In the genomic region with DNA sequence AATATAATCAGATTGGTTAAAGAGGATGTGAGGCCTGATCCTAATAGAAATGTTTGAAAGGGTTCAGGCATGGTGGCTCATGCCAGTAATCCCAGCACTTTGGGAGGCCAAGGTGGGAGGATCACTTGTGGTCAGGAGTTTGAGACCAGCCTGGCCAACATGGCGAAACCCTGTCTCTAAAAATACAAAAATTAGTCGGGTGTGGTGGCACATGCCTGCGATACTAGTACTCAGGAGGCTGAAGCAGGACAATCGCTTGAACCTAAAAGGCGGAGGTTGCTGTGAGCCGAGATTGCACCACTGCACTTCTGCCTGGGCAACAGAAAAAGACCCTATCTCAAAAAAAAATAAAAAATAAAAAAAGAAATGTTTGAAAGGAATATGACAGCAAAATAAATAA, we compare ENCODE assay signal across 7 cellular contexts. TPM values are rescaled to one million over a fixed set of nuclear protein-coding genes. Genes with fewer than 3 reads are reported as not detected.
DNase-seq lines count a peak whose midpoint lies in the region; ATAC-seq, FAIRE-seq and TF ChIP-seq lines count a peak whose summit lies in the region.
"Not testable (repeated sequence)": the region's sequence is repeated elsewhere in the genome, so short reads cannot be mapped to it uniquely, and the experiment has no call there.

No MANE protein-coding gene starts in this region.

- not testable (repeated sequence) for H3K9me3 Mint-ChIP-seq in activated B cell treated with CpG ODN at 0.5 μM for 24 hours

- H3K4me1 ChIP-seq in DOHH2 (ENCODE audit: control insufficient read depth, low read length), result peaks cover 50% of the 10 kb centered on the region
- H3K4me1 ChIP-seq in Loucy (ENCODE audit: insufficient read depth, low read length, poor library complexity, severe bottlenecking), result peaks cover 65% of the 10 kb centered on the region
- H3K4me1 ChIP-seq in adipocyte (ENCODE audit: control insufficient read depth, insufficient read depth, low read length), result peaks cover 54% of the 10 kb centered on the region
- H3K4me1 ChIP-seq in endothelial cell of umbilical vein (ENCODE audit: control insufficient read depth, extremely low read depth, insufficient read depth, low read length), result peaks cover 19% of the 10 kb centered on the region
- peaks cover 13% of the 10 kb centered on the region for H3K4me1 ChIP-seq in mesenchymal stem cell (ENCODE audit: control insufficient read depth, insufficient read depth, low read depth, low read length)
- H3K4me1 ChIP-seq in psoas muscle, result peaks cover 64% of the 10 kb centered on the region

- not testable (repeated sequence) for H3K9me3 ChIP-seq in DOHH2 (ENCODE audit: control insufficient read depth, insufficient read depth, low read length); Loucy (ENCODE audit: insufficient read depth, low read depth, low read length); adipocyte (ENCODE audit: control insufficient read depth, low read length); endothelial cell of umbilical vein (replicated peaks; ENCODE audit: control insufficient read depth, insufficient read depth, low read length); mesenchymal stem cell (ENCODE audit: control insufficient read depth, low read length); psoas muscle

- H3K4ac ChIP-seq in mesenchymal stem cell (ENCODE audit: low read depth in 1 of 2, low read length in 2 of 2), result not testable (repeated sequence)

- H3K36me3 ChIP-seq in DOHH2 (ENCODE audit: control insufficient read depth, low read length), result peaks cover 61% of the 10 kb centered on the region
- not testable (repeated sequence) for H3K36me3 ChIP-seq in Loucy (ENCODE audit: insufficient read depth, low read length); adipocyte (ENCODE audit: control insufficient read depth, insufficient read depth, low read length, severe bottlenecking); endothelial cell of umbilical vein (ENCODE audit: control insufficient read depth in 2 of 2, extremely low read depth in 1 of 2, insufficient read depth in 2 of 2, low read length in 2 of 2); mesenchymal stem cell (ENCODE audit: control insufficient read depth in 1 of 2, insufficient read depth in 2 of 2, low read depth in 1 of 2, low read length in 2 of 2); psoas muscle (ENCODE audit: insufficient read depth in 1 of 2, low read depth in 1 of 2)

- dilution Hi-C loops in endothelial cell of umbilical vein (cut with MboI; ENCODE audit: extremely low pct_ligation_motif_present, low sequenced_read_pairs), result not testable (repeated sequence)

- H3K9me1 ChIP-seq in endothelial cell of umbilical vein (replicated peaks; ENCODE audit: control insufficient read depth, extremely low read depth, insufficient read depth, low read length), result not testable (repeated sequence)

- not testable (repeated sequence) for H2AFZ ChIP-seq in Loucy (ENCODE audit: low read length); endothelial cell of umbilical vein (ENCODE audit: low read depth, low read length); mesenchymal stem cell (ENCODE audit: low read depth, low read length)

- H2BK120ac ChIP-seq in mesenchymal stem cell (ENCODE audit: low read depth, low read length), result not testable (repeated sequence)

- not testable (repeated sequence) for FAIRE-seq in endothelial cell of umbilical vein (lab: Jason Lieb, UNC)

- H3K79me2 ChIP-seq in DOHH2 (ENCODE audit: control insufficient read depth, low read length) (peaks cover 88% of the 10 kb centered on the region), Loucy (ENCODE audit: insufficient read depth, low read length) (peaks cover 87% of the 10 kb centered on the region), endothelial cell of umbilical vein (ENCODE audit: control insufficient read depth, insufficient read depth, low read length) (peaks cover 73% of the 10 kb centered on the region)

- not testable (repeated sequence) for ATAC-seq in activated B cell treated with CpG ODN at 0.5 μM for 24 hours (ENCODE audit: low read depth); psoas muscle

- H3K4me3 Mint-ChIP-seq in activated B cell treated with CpG ODN at 0.5 μM for 24 hours, result peak overlapping the region; percentile 59

- not testable (repeated sequence) for H3K18ac ChIP-seq in mesenchymal stem cell (ENCODE audit: low read depth in 1 of 2, low read length in 2 of 2)

- H4K20me1 ChIP-seq in DOHH2 (ENCODE audit: control insufficient read depth, insufficient read depth, low read depth, low read length) (peaks cover 45% of the 10 kb centered on the region), Loucy (ENCODE audit: insufficient read depth, low read length, poor library complexity, severe bottlenecking) (peaks cover 72% of the 10 kb centered on the region), endothelial cell of umbilical vein (replicated peaks; ENCODE audit: control insufficient read depth, extremely low read depth, insufficient read depth, low read length) (peaks cover 21% of the 10 kb centered on the region)

- H4K91ac ChIP-seq in mesenchymal stem cell (ENCODE audit: low read length), result not testable (repeated sequence)

- intact Hi-C loops in activated B cell treated with CpG ODN at 0.5 μM for 24 hours (cut with micrococcal nuclease); endothelial cell of umbilical vein (cut with micrococcal nuclease); psoas muscle (cut with DNase I): not testable (repeated sequence)

- H3K36me3 Mint-ChIP-seq in activated B cell treated with CpG ODN at 0.5 μM for 24 hours (ENCODE audit: low read depth), result peaks cover 42% of the 10 kb centered on the region

- peaks cover 11% of the 10 kb centered on the region for H3K79me1 ChIP-seq in mesenchymal stem cell (replicated peaks; ENCODE audit: low read length, poor library complexity, severe bottlenecking)

- H2BK5ac ChIP-seq in mesenchymal stem cell (ENCODE audit: low read depth, low read length, poor library complexity, severe bottlenecking), result not testable (repeated sequence)

- not testable (repeated sequence) for DNase-seq in activated B cell treated with CpG ODN at 0.5 μM for 24 hours; adipocyte (ENCODE audit: low read depth); endothelial cell of umbilical vein (ENCODE audit: low read depth, low spot score); mesenchymal stem cell; psoas muscle

- H3K27me3 Mint-ChIP-seq in activated B cell treated with CpG ODN at 0.5 μM for 24 hours, result not testable (repeated sequence)

- not testable (repeated sequence) for TF ChIP-seq CTCF in DOHH2 (IDR thresholded peaks at IDR 0.05; ENCODE audit: low read depth, low read length, poor library complexity, severe bottlenecking); Loucy (conservative IDR thresholded peaks at IDR 0.05; ENCODE audit: low read length); activated B cell treated with CpG ODN at 0.5 μM for 24 hours (IDR thresholded peaks at IDR 0.05); endothelial cell of umbilical vein (IDR thresholded peaks at IDR 0.05; ENCODE audit: extremely low read depth in 1 of 2, insufficient read depth in 1 of 2, low read depth in 1 of 2, low read length in 2 of 2); psoas muscle (IDR thresholded peaks at IDR 0.05)

- not testable (repeated sequence) for H2BK15ac ChIP-seq in mesenchymal stem cell (ENCODE audit: low read depth, poor library complexity, severe bottlenecking)

- not testable (repeated sequence) for BruUV-seq in endothelial cell of umbilical vein (replicated peaks; lab: Mats Ljungman, UMichigan)

- H3K27me3 ChIP-seq in DOHH2 (ENCODE audit: control insufficient read depth, low read length); Loucy (ENCODE audit: insufficient read depth, low read length, poor library complexity, severe bottlenecking); adipocyte (replicated peaks; ENCODE audit: control insufficient read depth, insufficient read depth, low read length); endothelial cell of umbilical vein (ENCODE audit: control insufficient read depth in 2 of 2, insufficient read depth in 2 of 2, low read length in 2 of 2); mesenchymal stem cell (ENCODE audit: control insufficient read depth in 1 of 2, insufficient read depth in 1 of 2, low read length in 2 of 2); psoas muscle (ENCODE audit: insufficient read depth in 3 of 3, low read length in 2 of 3): not testable (repeated sequence)

- TF ChIP-seq POLR2A in endothelial cell of umbilical vein (IDR thresholded peaks at IDR 0.05; ENCODE audit: low read depth, low read length), result not testable (repeated sequence)

- H3K4me3 ChIP-seq in DOHH2 (ENCODE audit: low read length) (peak overlapping the region; percentile 88), Loucy (ENCODE audit: low read length, poor library complexity, severe bottlenecking) (peak overlapping the region; percentile 90), adipocyte (ENCODE audit: low read length) (peak overlapping the region; percentile 93), endothelial cell of umbilical vein (replicated peaks in 1 of 3; ENCODE audit: insufficient read depth in 1 of 3, low read depth in 1 of 3, low read length in 3 of 3) (peak overlapping the region in 1 of 3 experiments; percentile 100), mesenchymal stem cell (ENCODE audit: insufficient read depth in 1 of 2, low read depth in 1 of 2, low read length in 2 of 2) (peak overlapping the region in 1 of 2 experiments; percentile 94), psoas muscle (peak overlapping the region; percentile 97)

- not testable (repeated sequence) for H3F3A ChIP-seq in DOHH2 (ENCODE audit: control insufficient read depth, insufficient read depth); Loucy (ENCODE audit: low read depth)

- H3K14ac ChIP-seq in mesenchymal stem cell (ENCODE audit: low read length in 2 of 2), result not testable (repeated sequence)

- CTCF ChIA-PET in activated B cell treated with CpG ODN at 0.5 μM for 24 hours (lab: Charles Lee), result not testable (repeated sequence)
- CTCF ChIA-PET in endothelial cell of umbilical vein (lab: Charles Lee), result interaction anchor here (0.7 to 1.7 kb wide), 3 partner anchors 17 to 67 kb away, joined by 3 to 4 read pairs (median 3); a partner anchor contains a TSS

- not testable (repeated sequence) for H3K27ac ChIP-seq in DOHH2 (ENCODE audit: low read depth, low read length); endothelial cell of umbilical vein (ENCODE audit: insufficient read depth, low read depth, low read length); mesenchymal stem cell (ENCODE audit: low read length, poor library complexity, severe bottlenecking)
- peak overlapping the region; percentile 99 for H3K27ac ChIP-seq in psoas muscle

- WGBS in mesenchymal stem cell, result 97% methylated on average over 5 of the region's 6 CpGs
- 66 to 77% (median 70%) methylated on average over 6 of the region's 6 CpGs for WGBS in psoas muscle, 3 donors

- peak overlapping the region; percentile 80 for H3K4me2 ChIP-seq in DOHH2 (ENCODE audit: low read length)
- peak overlapping the region; percentile 98 for H3K4me2 ChIP-seq in Loucy (ENCODE audit: low read depth, low read length, poor library complexity, severe bottlenecking)
- peak overlapping the region; percentile 100 for H3K4me2 ChIP-seq in endothelial cell of umbilical vein (ENCODE audit: insufficient read depth, low read length)
- H3K4me2 ChIP-seq in mesenchymal stem cell (ENCODE audit: low read length, poor library complexity, severe bottlenecking), result peak overlapping the region; percentile 49

- H4K8ac ChIP-seq in mesenchymal stem cell (ENCODE audit: low read length), result not testable (repeated sequence)

- POLR2A ChIA-PET in activated B cell treated with CpG ODN at 0.5 μM for 24 hours (lab: Charles Lee), result interaction anchor here (1.1 to 5.5 kb wide), 4 partner anchors 20 to 84 kb away, joined by 3 to 146 read pairs (median 35); a partner anchor contains a TSS
- POLR2A ChIA-PET in endothelial cell of umbilical vein (lab: Charles Lee), result not testable (repeated sequence)

- H2BK12ac ChIP-seq in mesenchymal stem cell (ENCODE audit: low read length in 2 of 2), result not testable (repeated sequence)

- H3K4me1 Mint-ChIP-seq in activated B cell treated with CpG ODN at 0.5 μM for 24 hours, result peaks cover 79% of the 10 kb centered on the region

- not testable (repeated sequence) for H3K27ac Mint-ChIP-seq in activated B cell treated with CpG ODN at 0.5 μM for 24 hours

- H3K23ac ChIP-seq in mesenchymal stem cell (ENCODE audit: low read length in 2 of 2), result not testable (repeated sequence)

- H3K9ac ChIP-seq in Loucy (ENCODE audit: low read depth, low read length, poor library complexity, severe bottlenecking), result peak overlapping the region; percentile 96
- H3K9ac ChIP-seq in adipocyte (ENCODE audit: low read length); endothelial cell of umbilical vein (replicated peaks; ENCODE audit: extremely low read depth, insufficient read depth, low read length): not testable (repeated sequence)
- H3K9ac ChIP-seq in mesenchymal stem cell (ENCODE audit: low read length), result peak overlapping the region; percentile 100

- not testable (repeated sequence) for H2AK5ac ChIP-seq in mesenchymal stem cell (ENCODE audit: low read length, severe bottlenecking)

- H3K9me2 ChIP-seq in DOHH2 (replicated peaks; ENCODE audit: control insufficient read depth, low read length); Loucy (replicated peaks; ENCODE audit: low read depth, low read length): not testable (repeated sequence)

RNA-seq across cellular contexts. Expression of a gene that starts 2.3 kb away (rescaled TPM):
- total RNA-seq in activated B cell treated with CpG ODN at 0.5 μM for 24 hours (328 and 380 TPM in 2 replicates), endothelial cell of umbilical vein (222 and 234 TPM in 2 replicates), psoas muscle (100 to 1,000 TPM; 112 to 162 (median 142) TPM)
- polyA plus RNA-seq in endothelial cell of umbilical vein (271 and 321 TPM in 2 replicates), psoas muscle (100 to 1,000 TPM in 2 of 3 donors, 10 to 100 TPM in 1; 89.2 to 137 (median 116) TPM)
- polyA plus RNA-seq in endothelial cell of umbilical vein (2011; cell fraction: cytosol; rRNA removed), result 179 and 201 TPM in 2 replicates
- polyA plus RNA-seq in endothelial cell of umbilical vein (2011; cell fraction: nucleus; rRNA removed), result 1,807 and 2,301 TPM in 2 replicates
- 235 and 294 TPM in 2 replicates for polyA plus RNA-seq in endothelial cell of umbilical vein (2012)
- 503 and 547 TPM in 2 replicates for polyA minus RNA-seq in endothelial cell of umbilical vein
- 48.5 TPM for polyA minus RNA-seq in endothelial cell of umbilical vein (2011; cell fraction: cytosol; rRNA and poly(A)+ RNA removed)
- 485 and 699 TPM in 2 replicates for polyA minus RNA-seq in endothelial cell of umbilical vein (2011; cell fraction: nucleus; rRNA and poly(A)+ RNA removed)
- polyA plus RNA-seq in mesenchymal stem cell (2013, experiment 1 of 2), result 143 TPM
- 149 TPM for polyA plus RNA-seq in mesenchymal stem cell (2013, experiment 2 of 2)

RNA-seq across cellular contexts. Expression of a gene that starts 20.8 kb away (rescaled TPM):
- total RNA-seq in activated B cell treated with CpG ODN at 0.5 μM for 24 hours (25.1 and 27.5 TPM in 2 replicates), endothelial cell of umbilical vein (15.1 and 19.5 TPM in 2 replicates), psoas muscle (10 to 100 TPM in 3 of 4 donors, 1 to 10 TPM in 1; 9.9 to 20.2 (median 18.5) TPM)
- polyA plus RNA-seq in endothelial cell of umbilical vein (1.6 and 2.4 TPM in 2 replicates), psoas muscle (10 to 100 TPM; 11.9 to 16.4 (median 14.5) TPM)
- 3.1 and 3.7 TPM in 2 replicates for polyA plus RNA-seq in endothelial cell of umbilical vein (2011; cell fraction: cytosol; rRNA removed)
- polyA plus RNA-seq in endothelial cell of umbilical vein (2011; cell fraction: nucleus; rRNA removed), result 3.0 and 3.6 TPM in 2 replicates
- 19.9 and 20.6 TPM in 2 replicates for polyA plus RNA-seq in endothelial cell of umbilical vein (2012)
- 7.1 and 7.5 TPM in 2 replicates for polyA minus RNA-seq in endothelial cell of umbilical vein
- 2.8 TPM for polyA minus RNA-seq in endothelial cell of umbilical vein (2011; cell fraction: cytosol; rRNA and poly(A)+ RNA removed)
- polyA minus RNA-seq in endothelial cell of umbilical vein (2011; cell fraction: nucleus; rRNA and poly(A)+ RNA removed), result 15.1 and 17.6 TPM in 2 replicates
- 34.8 TPM for polyA plus RNA-seq in mesenchymal stem cell (2013, experiment 1 of 2)
- polyA plus RNA-seq in mesenchymal stem cell (2013, experiment 2 of 2), result 36.7 TPM

Comparison
In these comparisons a context has a peak if more than half of its experiments do, and no peak if none do; other contexts are left out.
1. H3K4me2 ChIP-seq: peak in every context shown above with its lines; median percentile 100 in endothelial cell of umbilical vein; 98 in Loucy; 80 in DOHH2; 49 in mesenchymal stem cell.